ENCODE assay signal across 2 cellular contexts in genomic region chr6:43706788-43707187, GRCh38.
TF ChIP-seq lines count a peak whose summit lies in the region.

No MANE protein-coding gene starts in this region.

TF ChIP-seq in HepG2, 621 proteins besides CTCF, POLR2A, EP300 and RAD21 (continued from another document and continues in another):
- TF ChIP-seq TFAP4 (IDR thresholded peaks at IDR 0.05; ENCODE audit: borderline replicate concordance, low read depth), result no peak
- no peak for TF ChIP-seq TOPORS (CRISPR knock-in tag; IDR thresholded peaks at IDR 0.05)
- TF ChIP-seq MBD4 (IDR thresholded peaks at IDR 0.05; ENCODE audit: borderline replicate concordance, low read length), result no peak
- TF ChIP-seq HNRNPUL1 (IDR thresholded peaks at IDR 0.05; ENCODE audit: low read depth, low read length), result no peak
- no peak for TF ChIP-seq RFX5 (IDR thresholded peaks at IDR 0.05; ENCODE audit: low read depth, low read length)
- peak; percentile 59 for TF ChIP-seq FOXA3 (CRISPR knock-in tag; IDR thresholded peaks at IDR 0.05)
- no peak for TF ChIP-seq RBAK (CRISPR knock-in tag; IDR thresholded peaks at IDR 0.05)
- TF ChIP-seq GABPB1 (CRISPR knock-in tag; IDR thresholded peaks at IDR 0.05), result no peak
- no peak for TF ChIP-seq ZNF878 (CRISPR knock-in tag; IDR thresholded peaks at IDR 0.05)
- TF ChIP-seq RXRB (CRISPR knock-in tag; IDR thresholded peaks at IDR 0.05; ENCODE audit: borderline replicate concordance), result peak; percentile 70
- peak; percentile 64; the same call in 1 of the 2 replicates for TF ChIP-seq NCOR1 (IDR thresholded peaks at IDR 0.05; ENCODE audit: borderline replicate concordance, low read length)
- TF ChIP-seq ZNF468 (CRISPR knock-in tag; IDR thresholded peaks at IDR 0.05), result no peak
- no peak for TF ChIP-seq DMTF1 (CRISPR knock-in tag; IDR thresholded peaks at IDR 0.05)
- no peak for TF ChIP-seq NR3C1 (CRISPR knock-in tag; IDR thresholded peaks at IDR 0.05)
- no peak for TF ChIP-seq TOE1 (CRISPR knock-in tag; IDR thresholded peaks at IDR 0.05)
- TF ChIP-seq ZSCAN30 (CRISPR knock-in tag; IDR thresholded peaks at IDR 0.05), result no peak
- no peak for TF ChIP-seq HNRNPL (IDR thresholded peaks at IDR 0.05; ENCODE audit: low read depth, low read length)
- no peak for TF ChIP-seq ZNF598 (CRISPR knock-in tag; IDR thresholded peaks at IDR 0.05; ENCODE audit: borderline replicate concordance)
- no peak for TF ChIP-seq ZNF644 (CRISPR knock-in tag; IDR thresholded peaks at IDR 0.05; ENCODE audit: low read depth)
- TF ChIP-seq ZNF660 (CRISPR knock-in tag; IDR thresholded peaks at IDR 0.05; ENCODE audit: borderline replicate concordance, low read depth), result no peak
- TF ChIP-seq SMAD3 (CRISPR knock-in tag; IDR thresholded peaks at IDR 0.05), result 0 out of 2 replicates have a peak, but pooled peaks have one; percentile 17
- peak; percentile 78; the same call in 1 of the 2 replicates for TF ChIP-seq FOXK1 (CRISPR knock-in tag; IDR thresholded peaks at IDR 0.05; ENCODE audit: borderline replicate concordance, low read depth)
- TF ChIP-seq GATAD2A (CRISPR knock-in tag; IDR thresholded peaks at IDR 0.05), result 0 out of 2 replicates have a peak, but pooled peaks have one; percentile 4
- no peak for TF ChIP-seq MAX (IDR thresholded peaks at IDR 0.05)
- no peak for TF ChIP-seq SP5 (CRISPR knock-in tag; IDR thresholded peaks at IDR 0.05; ENCODE audit: borderline replicate concordance, low read depth)
- TF ChIP-seq TBL1XR1 (IDR thresholded peaks at IDR 0.05; ENCODE audit: borderline replicate concordance, low read length, partially characterized antibody), result peak; percentile 99
- TF ChIP-seq ZNF841 (CRISPR knock-in tag; IDR thresholded peaks at IDR 0.05; ENCODE audit: borderline replicate concordance), result no peak
- no peak for TF ChIP-seq CEBPB (IDR thresholded peaks at IDR 0.05; ENCODE audit: borderline replicate concordance, low read depth, low read length)
- no peak for TF ChIP-seq ZNF788 (CRISPR knock-in tag; IDR thresholded peaks at IDR 0.05; ENCODE audit: borderline replicate concordance)
- TF ChIP-seq TFE3 (CRISPR knock-in tag; IDR thresholded peaks at IDR 0.05), result no peak
- TF ChIP-seq CREB1 (IDR thresholded peaks at IDR 0.05), result no peak
- no peak for TF ChIP-seq CREB1 (CRISPR knock-in tag; IDR thresholded peaks at IDR 0.05)
- TF ChIP-seq ZNF597 (CRISPR knock-in tag; IDR thresholded peaks at IDR 0.05), result no peak
- no peak for TF ChIP-seq RBM22 (optimal IDR thresholded peaks at IDR 0.05; ENCODE audit: low read length)

TF ChIP-seq in liver, 16 proteins besides CTCF, POLR2A, EP300 and RAD21 (continued from another document):
- TF ChIP-seq REST (IDR thresholded peaks at IDR 0.05) (no peak), ZBTB33 (IDR thresholded peaks at IDR 0.05) (no peak), HNF4A (conservative IDR thresholded peaks at IDR 0.05) (no peak), NR2F2 (IDR thresholded peaks at IDR 0.05) (peak; percentile 53)
